Comparison of ENCODE assay signal across 15 cellular contexts in the genomic region with DNA sequence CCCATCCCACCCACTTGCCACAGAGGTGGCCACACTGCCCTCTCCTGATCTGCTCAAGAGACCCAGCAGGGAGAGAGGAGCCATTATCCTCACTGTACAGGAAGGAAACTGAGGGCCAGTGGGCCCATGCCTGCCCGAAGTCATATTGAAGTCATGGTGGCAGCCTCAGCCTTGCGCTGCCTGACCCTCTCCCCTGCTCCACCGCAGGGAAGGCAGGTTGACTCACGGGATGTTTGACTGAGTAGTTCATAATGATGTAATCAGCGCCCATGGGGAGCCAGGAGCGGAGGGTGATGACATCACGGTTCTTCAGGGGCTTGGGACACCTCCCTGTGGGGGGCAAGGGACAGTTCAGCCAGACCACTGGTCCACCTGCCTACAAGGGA. TPM values are rescaled to one million over a fixed set of nuclear protein-coding genes. Genes with fewer than 3 reads are reported as not detected.
DNase-seq lines count a peak whose midpoint lies in the region; ATAC-seq and TF ChIP-seq lines count a peak whose summit lies in the region.
"Had no signal": no experiment of that assay in that cellular context is flagged by ENCODE, and none has a peak within 500 bp of the region (broad histone marks: within the 10 kb centered on the region; RNA-seq: fewer than 3 reads in every experiment).

No MANE protein-coding gene starts in this region.

- H3K4me3 ChIP-seq in AG04450 (ENCODE audit: low read depth, low read length) = no peak overlapping the region
- H3K4me3 ChIP-seq in tibial artery = no peak overlapping the region
- H3K4me3 ChIP-seq: gastrocnemius medialis had no signal

- H3K4me3 Mint-ChIP-seq in memory B cell = no peak overlapping the region
- H3K4me3 Mint-ChIP-seq: stimulated activated naive CD8-positive, alpha-beta T cell treated with anti-CD3 and anti-CD28 coated beads, Interleukin-15, Interleukin-2, amounts not matched to agents 100 ng/mL and 50 ng/mL, for 24 hours; T-helper 2 cell treated with Interferon-gamma antibody and Interleukin-4, amounts not matched to agents 5 μg/mL and 100 μg/mL, for 36 hours had no signal

- peak overlapping the region; percentile 2 for H3K27ac Mint-ChIP-seq in memory B cell
- H3K27ac Mint-ChIP-seq: stimulated activated naive CD8-positive, alpha-beta T cell treated with anti-CD3 and anti-CD28 coated beads, Interleukin-15, Interleukin-2, amounts not matched to agents 100 ng/mL and 50 ng/mL, for 24 hours; T-helper 2 cell treated with Interferon-gamma antibody and Interleukin-4, amounts not matched to agents 5 μg/mL and 100 μg/mL, for 36 hours had no signal

- no peaks in the 10 kb centered on the region for H3K9me3 Mint-ChIP-seq in memory B cell
- H3K9me3 Mint-ChIP-seq: stimulated activated naive CD8-positive, alpha-beta T cell treated with anti-CD3 and anti-CD28 coated beads, Interleukin-15, Interleukin-2, amounts not matched to agents 100 ng/mL and 50 ng/mL, for 24 hours; T-helper 2 cell treated with Interferon-gamma antibody and Interleukin-4, amounts not matched to agents 5 μg/mL and 100 μg/mL, for 36 hours had no signal

- POLR2A ChIA-PET in AG04450 (lab: Yijun Ruan, JAX) = no interaction called here

- H3K9me3 ChIP-seq in AG04450 (ENCODE audit: control insufficient read depth, insufficient read depth, low read length) (peaks cover 3% of the 10 kb centered on the region; the same call in 1 of the 2 replicates), tibial artery (no peaks in the 10 kb centered on the region)
- H3K9me3 ChIP-seq: gastrocnemius medialis had no signal

- peaks cover 3 to 50% (median 6%) of the 10 kb centered on the region in 3 donors for H3K36me3 ChIP-seq in tibial artery
- H3K36me3 ChIP-seq: gastrocnemius medialis had no signal

- H3K36me3 Mint-ChIP-seq in memory B cell = peaks cover 14% of the 10 kb centered on the region

- H3K27me3 ChIP-seq in AG04450 (ENCODE audit: control insufficient read depth, insufficient read depth, low read length) (no peaks in the 10 kb centered on the region), tibial artery (no peaks in the 10 kb centered on the region)
- H3K27me3 ChIP-seq: gastrocnemius medialis had no signal

- no peaks in the 10 kb centered on the region for H3K27me3 Mint-ChIP-seq in memory B cell
- H3K27me3 Mint-ChIP-seq: stimulated activated naive CD8-positive, alpha-beta T cell treated with anti-CD3 and anti-CD28 coated beads, Interleukin-15, Interleukin-2, amounts not matched to agents 100 ng/mL and 50 ng/mL, for 24 hours had no signal

- H3K27ac ChIP-seq in AG04450 (ENCODE audit: low read depth, low read length) = peak overlapping the region; percentile 77
- no peak overlapping the region for H3K27ac ChIP-seq in tibial artery
- H3K27ac ChIP-seq: gastrocnemius medialis had no signal

- H3K4me1 ChIP-seq in tibial artery = peaks cover 0 to 2% (median under 1%) of the 10 kb centered on the region in 4 donors

- TF ChIP-seq CTCF in AG04450 (IDR thresholded peaks at IDR 0.05; ENCODE audit: low read depth, low read length) (no peak), tibial artery (IDR thresholded peaks at IDR 0.05) (no peak)

- H3K4me1 Mint-ChIP-seq in memory B cell = peaks cover 16% of the 10 kb centered on the region

- intact Hi-C loops in tibial artery (cut with DNase I; ENCODE audit: low total_unique reads) = no loop called here

- no peak for DNase-seq in AG04450 (ENCODE audit: low read depth, low spot score)
- DNase-seq in HT1080 (ENCODE audit: low read depth) = peak; percentile 84
- DNase-seq in astrocyte of the hippocampus (ENCODE audit: low read depth, low spot score) = peak; percentile 80
- no peak for DNase-seq in memory B cell (ENCODE audit: low spot score in 2 of 2)
- DNase-seq in stimulated activated naive CD4-positive, alpha-beta T cell treated with Interleukin-2 at 50 U/mL for 16 hours (lab: John Stamatoyannopoulos, UW) = no peak
- DNase-seq in NCI-H446 treated with DMSO at 0.1 percent for 48 hours (lab: John Stamatoyannopoulos, UW) = no peak
- DNase-seq in tibial artery = no peak
- DNase-seq: AML-193; effector CD4-positive, alpha-beta T cell; gastrocnemius medialis; NCI-H524 treated with DMSO at 0.1 percent for 48 hours; RPMI8226 had no signal

- CTCF ChIA-PET in AG04450 (lab: Charles Lee) = no interaction called here

- ATAC-seq in memory B cell (ENCODE audit: low read depth) (no peak), HG03039 (IDR thresholded peaks at IDR 0.05; ENCODE audit: unreplicated experiment) (no peak)
- ATAC-seq: gastrocnemius medialis had no signal

RNA-seq across cellular contexts. Expression of gene ARAP1, which starts 6.1 kb away (rescaled TPM):
- polyA plus RNA-seq in AG04450 (2011; rRNA removed) = 52.4 and 74.8 TPM in 2 replicates
- polyA minus RNA-seq in AG04450 (2011; rRNA and poly(A)+ RNA removed) = 90.3 and 129 TPM in 2 replicates
- total RNA-seq in HT1080 (2014; rRNA removed; shearing (Covaris generic)) = 67.3 and 87.4 TPM in 2 replicates
- 58.8 and 64.3 TPM in 2 replicates for polyA plus RNA-seq in HT1080 (2015; cell fraction: cytosol; rRNA removed)
- polyA plus RNA-seq in HT1080 (2015; cell fraction: nucleus; rRNA removed) = 168 and 235 TPM in 2 replicates

RNA-seq across cellular contexts. Expression of gene STARD10, which starts 35.5 kb away (rescaled TPM):
- 38.4 and 49.0 TPM in 2 replicates for polyA plus RNA-seq in AG04450 (2011; rRNA removed)
- 31.1 and 45.9 TPM in 2 replicates for polyA minus RNA-seq in AG04450 (2011; rRNA and poly(A)+ RNA removed)
- total RNA-seq in HT1080 (2014; rRNA removed; shearing (Covaris generic)) = 31.2 and 41.0 TPM in 2 replicates
- 17.2 and 30.0 TPM in 2 replicates for polyA plus RNA-seq in HT1080 (2015; cell fraction: cytosol; rRNA removed)
- polyA plus RNA-seq in HT1080 (2015; cell fraction: nucleus; rRNA removed) = 7.2 and 9.5 TPM in 2 replicates

RNA-seq across cellular contexts. Expression of gene ATG16L2, which starts 55.9 kb away (rescaled TPM):
- 4.2 and 5.3 TPM in 2 replicates for polyA plus RNA-seq in AG04450 (2011; rRNA removed)
- polyA minus RNA-seq in AG04450 (2011; rRNA and poly(A)+ RNA removed) = 5.6 and 5.8 TPM in 2 replicates
- total RNA-seq in HT1080 (2014; rRNA removed; shearing (Covaris generic)) = 6.2 and 8.6 TPM in 2 replicates
- polyA plus RNA-seq in HT1080 (2015; cell fraction: cytosol; rRNA removed) = 10.9 and 14.4 TPM in 2 replicates
- polyA plus RNA-seq in HT1080 (2015; cell fraction: nucleus; rRNA removed) = 170 and 190 TPM in 2 replicates

Comparison
In these comparisons a context has a peak if more than half of its experiments do, and no peak if none do; other contexts are left out.
1. DNase-seq: peak in HT1080 (single experiment) and astrocyte of the hippocampus (single experiment); none in AG04450 (single experiment), memory B cell (0 of 2), stimulated activated naive CD4-positive, alpha-beta T cell treated with Interleukin-2 at 50 U/mL for 16 hours (single experiment), NCI-H446 treated with DMSO at 0.1 percent for 48 hours (single experiment) and tibial artery (0 of 2).